Comparison of ENCODE assay signal across 20 cellular contexts in genomic region chr2:193556766-193557470, GRCh38.
A peak's percentile ranks its signal among the peaks of the same experiment; 100 is the strongest.
DNase-seq lines count a peak whose midpoint lies in the region; ATAC-seq lines count a peak whose summit lies in the region.
"Had no signal": no experiment of that assay in that cellular context is flagged by ENCODE, and none has a peak within 500 bp of the region (broad histone marks: within the 10 kb centered on the region; RNA-seq: fewer than 3 reads in every experiment).

No MANE protein-coding gene starts in this region.

- DNase-seq in HCEC 1CT (peak; percentile 51), NCI-H69 (lab: John Stamatoyannopoulos, UW) (peak; percentile 65), putamen (ENCODE audit: low spot score) (peak; percentile 63), HuH-7.5 (ENCODE audit: low spot score) (no peak)
- DNase-seq in activated CD4-positive, alpha-beta T cell treated with anti-CD3 and anti-CD28 coated beads for 48 hours = no peak
- DNase-seq: activated CD4-positive, alpha-beta T cell treated with anti-CD3 and anti-CD28 coated beads, Interleukin-2, amount 10 ng/mL, durations not matched to agents 7 days and 5 days; activated effector memory CD4-positive, alpha-beta T cell treated with anti-CD3 and anti-CD28 coated beads, Interleukin-2, amount 50 U/mL, for 16 hours; esophagus squamous epithelium; GF-D8; heart left ventricle; immature natural killer cell; IMR-90; NCI-H1694; sigmoid colon; stimulated activated CD4-positive, alpha-beta T cell treated with anti-CD3 and anti-CD28 coated beads, Interleukin-1b, Interleukin-23, amount 100 ng/mL, for 48 hours; stimulated activated naive CD4-positive, alpha-beta T cell treated with Interleukin-2 at 50 U/mL for 16 hours had no signal

- no peaks in the 10 kb centered on the region for H3K4me1 ChIP-seq in ectodermal cell (ENCODE audit: control insufficient read depth, insufficient read depth, low read length)
- H3K4me1 ChIP-seq: esophagus squamous epithelium, heart left ventricle, sigmoid colon had no signal

- H3K27ac ChIP-seq in ectodermal cell (ENCODE audit: insufficient read depth, low read depth, low read length, poor library complexity, severe bottlenecking) = peak overlapping the region; percentile 26
- H3K27ac ChIP-seq: esophagus squamous epithelium, heart left ventricle, sigmoid colon had no signal

- H3K9me3 ChIP-seq in ectodermal cell (ENCODE audit: control insufficient read depth, low read length) = no peaks in the 10 kb centered on the region
- H3K9me3 ChIP-seq: esophagus squamous epithelium, sigmoid colon had no signal

- no peak for ATAC-seq in HG03342 (IDR thresholded peaks at IDR 0.05; ENCODE audit: unreplicated experiment)
- ATAC-seq: heart left ventricle, Right ventricle myocardium inferior had no signal

- H3K4me3 ChIP-seq in ectodermal cell (ENCODE audit: insufficient read depth, low read depth, low read length) = no peak overlapping the region
- H3K4me3 ChIP-seq: esophagus squamous epithelium, heart left ventricle, lung, sigmoid colon had no signal

- no peaks in the 10 kb centered on the region for H3K27me3 ChIP-seq in ectodermal cell (ENCODE audit: control insufficient read depth, insufficient read depth, low read length, poor library complexity, severe bottlenecking)
- H3K27me3 ChIP-seq: esophagus squamous epithelium, heart left ventricle, sigmoid colon had no signal

- 90 to 100% methylated on average over 1 of the region's 1 CpG for WGBS in ectodermal cell, 2 experiments

- H3K36me3 ChIP-seq in ectodermal cell (ENCODE audit: control insufficient read depth, insufficient read depth, low read length) = no peaks in the 10 kb centered on the region
- H3K36me3 ChIP-seq: esophagus squamous epithelium, heart left ventricle, sigmoid colon had no signal

Comparison
In these comparisons a context has a peak if more than half of its experiments do, and no peak if none do; other contexts are left out.
1. DNase-seq: peak in HCEC 1CT (single experiment), NCI-H69 (single experiment) and putamen (single experiment); none in HuH-7.5 (single experiment) and activated CD4-positive, alpha-beta T cell treated with anti-CD3 and anti-CD28 coated beads for 48 hours (single experiment).